ENCODE assay signal across 1 cellular context in genomic region chr2:61639721-61640120, GRCh38.
TF ChIP-seq lines count a peak whose summit lies in the region.

No MANE protein-coding gene starts in this region.

TF ChIP-seq in H1, 55 proteins besides CTCF, POLR2A, EP300 and RAD21:
- no peak for TF ChIP-seq ASH2L (IDR thresholded peaks at IDR 0.05; ENCODE audit: low read length)
- no peak for TF ChIP-seq POLR2AphosphoS5 (IDR thresholded peaks at IDR 0.05; ENCODE audit: low read depth, low read length)
- no peak for TF ChIP-seq CBX5 (IDR thresholded peaks at IDR 0.05; ENCODE audit: low read depth, low read length)
- TF ChIP-seq KDM1A (IDR thresholded peaks at IDR 0.05; ENCODE audit: borderline replicate concordance, low read length) = no peak
- TF ChIP-seq GTF2F1 (IDR thresholded peaks at IDR 0.05; ENCODE audit: borderline replicate concordance, low read depth, low read length) = no peak
- TF ChIP-seq SP1 (IDR thresholded peaks at IDR 0.05; ENCODE audit: low read depth, low read length) = no peak
- TF ChIP-seq SAP30 (IDR thresholded peaks at IDR 0.05; ENCODE audit: insufficient read depth, insufficient replicate concordance, low read length) = no peak
- TF ChIP-seq SUZ12 (IDR thresholded peaks at IDR 0.05; ENCODE audit: low read length) = no peak
- no peak for TF ChIP-seq ZNF274 (IDR thresholded peaks at IDR 0.05; ENCODE audit: borderline replicate concordance, extremely low read depth, low read length)
